1 cellular context compared by ENCODE assay signal in the genomic region with DNA sequence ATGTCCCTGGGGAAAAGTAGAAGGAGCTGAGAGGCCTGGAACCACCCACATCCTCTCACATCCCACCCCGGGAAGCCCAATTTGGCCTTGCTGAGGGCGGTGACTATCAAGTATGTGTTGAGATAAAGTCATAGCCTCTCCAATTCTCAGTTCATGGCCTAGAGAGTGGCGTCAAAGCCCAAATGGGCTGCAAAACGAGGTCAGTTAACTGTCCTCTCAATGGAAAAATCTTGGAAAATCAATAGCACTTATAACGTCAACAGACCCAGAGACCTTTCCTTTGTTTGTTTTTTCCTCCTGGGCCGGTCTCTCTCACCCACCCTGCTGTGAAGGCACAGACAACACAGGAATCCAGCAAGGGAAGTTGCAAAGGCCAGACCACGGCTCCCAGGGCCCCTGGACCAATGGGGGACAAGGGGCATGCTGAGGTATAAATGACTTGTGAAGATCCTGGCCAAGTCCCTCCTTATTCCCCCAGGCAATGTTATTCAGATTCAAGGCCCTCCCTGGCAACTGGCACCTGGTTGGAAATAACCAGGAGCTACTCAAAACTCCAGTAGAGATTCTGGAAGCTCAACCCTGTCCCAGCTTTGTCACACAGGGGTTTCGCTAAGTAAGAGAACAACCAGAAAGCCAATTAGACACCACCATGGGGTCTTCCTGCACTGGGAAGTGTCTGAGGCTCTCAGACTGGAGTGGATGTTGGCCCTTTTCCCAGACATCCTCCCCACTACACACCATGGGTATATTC.
TF ChIP-seq lines count a peak whose summit lies in the region.

No MANE protein-coding gene starts in this region.

TF ChIP-seq in HepG2, 621 proteins besides CTCF, POLR2A, EP300 and RAD21 (continued from another document):
- TF ChIP-seq, protein P1, sequence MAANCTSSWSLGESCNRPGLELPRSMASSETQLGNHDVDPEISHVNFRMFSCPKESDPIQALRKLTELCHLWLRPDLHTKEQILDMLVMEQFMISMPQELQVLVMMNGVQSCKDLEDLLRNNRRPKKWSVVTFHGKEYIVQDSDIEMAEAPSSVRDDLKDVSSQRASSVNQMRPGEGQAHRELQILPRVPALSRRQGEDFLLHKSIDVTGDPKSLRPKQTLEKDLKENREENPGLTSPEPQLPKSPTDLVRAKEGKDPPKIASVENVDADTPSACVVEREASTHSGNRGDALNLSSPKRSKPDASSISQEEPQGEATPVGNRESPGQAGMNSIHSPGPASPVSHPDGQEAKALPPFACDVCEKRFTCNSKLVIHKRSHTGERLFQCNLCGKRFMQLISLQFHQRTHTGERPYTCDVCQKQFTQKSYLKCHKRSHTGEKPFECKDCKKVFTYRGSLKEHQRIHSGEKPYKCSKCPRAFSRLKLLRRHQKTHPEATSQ (CRISPR knock-in tag; IDR thresholded peaks at IDR 0.05; ENCODE audit: borderline replicate concordance), result no peak
- TF ChIP-seq SRSF4 (IDR thresholded peaks at IDR 0.05; ENCODE audit: low read depth, low read length, poor library complexity, severe bottlenecking) (no peak), TAF1 (CRISPR knock-in tag; IDR thresholded peaks at IDR 0.05) (no peak), ZMYM4 (CRISPR knock-in tag; IDR thresholded peaks at IDR 0.05) (0 out of 2 replicates have a peak, but pooled peaks have one; percentile 47), DNMT3B (CRISPR knock-in tag; conservative IDR thresholded peaks at IDR 0.05) (no peak), ZNF253 (CRISPR knock-in tag; IDR thresholded peaks at IDR 0.05; ENCODE audit: borderline replicate concordance) (no peak), ZFYVE20 (CRISPR knock-in tag; IDR thresholded peaks at IDR 0.05; ENCODE audit: borderline replicate concordance, low read depth) (no peak), AGO1 (IDR thresholded peaks at IDR 0.05; ENCODE audit: low read depth, low read length, poor library complexity, severe bottlenecking) (no peak), ZNF44 (CRISPR knock-in tag; IDR thresholded peaks at IDR 0.05) (no peak), ZNF644 (CRISPR knock-in tag; IDR thresholded peaks at IDR 0.05; ENCODE audit: low read depth) (0 out of 2 replicates have a peak, but pooled peaks have one; percentile 10), ZNF33B (CRISPR knock-in tag; IDR thresholded peaks at IDR 0.05) (no peak)
- TF ChIP-seq, protein P2, sequence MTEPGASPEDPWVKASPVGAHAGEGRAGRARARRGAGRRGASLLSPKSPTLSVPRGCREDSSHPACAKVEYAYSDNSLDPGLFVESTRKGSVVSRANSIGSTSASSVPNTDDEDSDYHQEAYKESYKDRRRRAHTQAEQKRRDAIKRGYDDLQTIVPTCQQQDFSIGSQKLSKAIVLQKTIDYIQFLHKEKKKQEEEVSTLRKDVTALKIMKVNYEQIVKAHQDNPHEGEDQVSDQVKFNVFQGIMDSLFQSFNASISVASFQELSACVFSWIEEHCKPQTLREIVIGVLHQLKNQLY (CRISPR knock-in tag; IDR thresholded peaks at IDR 0.05), result no peak
- TF ChIP-seq, protein P3, sequence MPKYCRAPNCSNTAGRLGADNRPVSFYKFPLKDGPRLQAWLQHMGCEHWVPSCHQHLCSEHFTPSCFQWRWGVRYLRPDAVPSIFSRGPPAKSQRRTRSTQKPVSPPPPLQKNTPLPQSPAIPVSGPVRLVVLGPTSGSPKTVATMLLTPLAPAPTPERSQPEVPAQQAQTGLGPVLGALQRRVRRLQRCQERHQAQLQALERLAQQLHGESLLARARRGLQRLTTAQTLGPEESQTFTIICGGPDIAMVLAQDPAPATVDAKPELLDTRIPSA (CRISPR knock-in tag; IDR thresholded peaks at IDR 0.05; ENCODE audit: borderline replicate concordance), result no peak
